Comparison of ENCODE assay signal across 1 cellular context in genomic region chr10:75117996-75118395, GRCh38.
TF ChIP-seq lines count a peak whose summit lies in the region.

No MANE protein-coding gene starts in this region.

TF ChIP-seq in HEK293, 187 proteins besides CTCF, POLR2A, EP300 and RAD21 (continued from another document):
- TF ChIP-seq ZNF280D (tag by site-specific recombination; IDR thresholded peaks at IDR 0.05) (no peak), ZNF488 (tag by site-specific recombination; IDR thresholded peaks at IDR 0.05) (no peak), ZFP69B (tag by site-specific recombination; IDR thresholded peaks at IDR 0.05) (no peak), SP7 (tag by site-specific recombination; IDR thresholded peaks at IDR 0.05) (no peak), ZNF10 (tag by site-specific recombination; IDR thresholded peaks at IDR 0.05) (no peak), KLF1 (tag by site-specific recombination; IDR thresholded peaks at IDR 0.05) (no peak), ZNF768 (tag by site-specific recombination; IDR thresholded peaks at IDR 0.05) (no peak), TCF7L2 (IDR thresholded peaks at IDR 0.05; ENCODE audit: borderline replicate concordance, low read depth, low read length) (no peak), ZNF658 (tag by site-specific recombination; IDR thresholded peaks at IDR 0.05) (no peak)
TF ChIP-seq in HEK293: peak in this region for 3.
